ENCODE assay signal across 1 cellular context in the genomic region with DNA sequence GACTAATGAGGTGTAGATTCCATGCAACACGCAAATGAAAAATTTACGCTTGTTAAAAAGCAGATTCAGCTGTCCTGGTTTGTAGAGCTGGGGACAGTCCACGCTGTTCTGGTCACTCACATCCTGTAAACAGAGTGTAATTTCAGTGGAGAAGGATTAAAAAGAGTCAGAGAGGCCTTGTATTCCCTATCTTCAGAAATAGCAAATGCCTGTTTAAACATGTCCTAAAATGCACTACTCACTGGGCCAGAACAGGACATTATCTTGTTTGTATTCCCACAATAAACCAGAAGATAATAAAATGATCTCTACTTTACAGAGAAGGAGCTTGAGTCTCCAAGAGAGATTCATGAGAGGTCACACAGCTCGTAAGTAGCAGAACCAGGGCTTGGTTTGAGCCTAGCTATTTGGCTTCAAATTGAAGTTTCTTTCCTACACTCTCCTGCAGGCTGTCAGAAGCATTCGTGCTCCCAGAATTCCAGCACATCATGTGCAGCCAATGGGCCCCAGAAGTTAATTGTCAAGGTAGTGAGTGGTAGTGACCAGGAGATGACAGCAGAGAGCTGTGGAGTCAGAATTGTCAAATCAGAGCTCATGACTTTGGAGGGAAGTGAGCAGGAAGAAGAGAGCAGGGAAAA.
A peak's percentile ranks its signal among the peaks of the same experiment; 100 is the strongest.
TF ChIP-seq lines count a peak whose summit lies in the region.

No MANE protein-coding gene starts in this region.

TF ChIP-seq in H1, 55 proteins besides CTCF, POLR2A, EP300 and RAD21 (continued from another document):
- TF ChIP-seq, protein P1, sequence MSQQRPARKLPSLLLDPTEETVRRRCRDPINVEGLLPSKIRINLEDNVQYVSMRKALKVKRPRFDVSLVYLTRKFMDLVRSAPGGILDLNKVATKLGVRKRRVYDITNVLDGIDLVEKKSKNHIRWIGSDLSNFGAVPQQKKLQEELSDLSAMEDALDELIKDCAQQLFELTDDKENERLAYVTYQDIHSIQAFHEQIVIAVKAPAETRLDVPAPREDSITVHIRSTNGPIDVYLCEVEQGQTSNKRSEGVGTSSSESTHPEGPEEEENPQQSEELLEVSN (IDR thresholded peaks at IDR 0.05), result peak; percentile 60; the same call in 1 of the 2 replicates
- TF ChIP-seq GABPA (IDR thresholded peaks at IDR 0.05; ENCODE audit: borderline replicate concordance, insufficient read depth, low read length) (no peak), CTBP2 (IDR thresholded peaks at IDR 0.05; ENCODE audit: borderline replicate concordance, insufficient read depth, insufficient read length, low read length) (no peak), BACH1 (IDR thresholded peaks at IDR 0.05; ENCODE audit: low read length) (no peak), TEAD4 (IDR thresholded peaks at IDR 0.05; ENCODE audit: low read depth, low read length) (peak; percentile 60; the same call in 1 of the 2 replicates), GTF2F1 (IDR thresholded peaks at IDR 0.05; ENCODE audit: borderline replicate concordance, low read depth, low read length) (no peak), JUND (IDR thresholded peaks at IDR 0.05; ENCODE audit: low read length) (no peak), SIN3A (conservative IDR thresholded peaks at IDR 0.05 in 1 of 2, IDR thresholded peaks at IDR 0.05 in 1 of 2; ENCODE audit: low read depth in 1 of 2, low read length in 2 of 2) (peak in 1 of 2 experiments; percentile 79; a peak in 2 of 4 replicates), TAF1 (IDR thresholded peaks at IDR 0.05; ENCODE audit: low read depth, low read length) (no peak), TCF12 (IDR thresholded peaks at IDR 0.05; ENCODE audit: low read depth, low read length) (no peak), POLR2AphosphoS5 (IDR thresholded peaks at IDR 0.05; ENCODE audit: low read depth, low read length) (no peak), SP4 (IDR thresholded peaks at IDR 0.05; ENCODE audit: low read length) (no peak), SIX5 (IDR thresholded peaks at IDR 0.05; ENCODE audit: low read depth, low read length) (no peak), EGR1 (IDR thresholded peaks at IDR 0.05; ENCODE audit: borderline replicate concordance, low read depth, low read length) (no peak), NANOG (IDR thresholded peaks at IDR 0.05; ENCODE audit: insufficient read depth, low read depth, low read length, poor library complexity, severe bottlenecking) (no peak), KDM1A (IDR thresholded peaks at IDR 0.05; ENCODE audit: borderline replicate concordance, low read length) (no peak), ASH2L (IDR thresholded peaks at IDR 0.05; ENCODE audit: low read length) (no peak), NRF1 (IDR thresholded peaks at IDR 0.05; ENCODE audit: low read depth, low read length) (no peak)
- TF ChIP-seq, protein P2, sequence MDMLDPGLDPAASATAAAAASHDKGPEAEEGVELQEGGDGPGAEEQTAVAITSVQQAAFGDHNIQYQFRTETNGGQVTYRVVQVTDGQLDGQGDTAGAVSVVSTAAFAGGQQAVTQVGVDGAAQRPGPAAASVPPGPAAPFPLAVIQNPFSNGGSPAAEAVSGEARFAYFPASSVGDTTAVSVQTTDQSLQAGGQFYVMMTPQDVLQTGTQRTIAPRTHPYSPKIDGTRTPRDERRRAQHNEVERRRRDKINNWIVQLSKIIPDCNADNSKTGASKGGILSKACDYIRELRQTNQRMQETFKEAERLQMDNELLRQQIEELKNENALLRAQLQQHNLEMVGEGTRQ (IDR thresholded peaks at IDR 0.05; ENCODE audit: low read length), result no peak
- TF ChIP-seq, protein P3, sequence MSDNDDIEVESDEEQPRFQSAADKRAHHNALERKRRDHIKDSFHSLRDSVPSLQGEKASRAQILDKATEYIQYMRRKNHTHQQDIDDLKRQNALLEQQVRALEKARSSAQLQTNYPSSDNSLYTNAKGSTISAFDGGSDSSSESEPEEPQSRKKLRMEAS (IDR thresholded peaks at IDR 0.05), result peak; percentile 66
- TF ChIP-seq, protein P4, sequence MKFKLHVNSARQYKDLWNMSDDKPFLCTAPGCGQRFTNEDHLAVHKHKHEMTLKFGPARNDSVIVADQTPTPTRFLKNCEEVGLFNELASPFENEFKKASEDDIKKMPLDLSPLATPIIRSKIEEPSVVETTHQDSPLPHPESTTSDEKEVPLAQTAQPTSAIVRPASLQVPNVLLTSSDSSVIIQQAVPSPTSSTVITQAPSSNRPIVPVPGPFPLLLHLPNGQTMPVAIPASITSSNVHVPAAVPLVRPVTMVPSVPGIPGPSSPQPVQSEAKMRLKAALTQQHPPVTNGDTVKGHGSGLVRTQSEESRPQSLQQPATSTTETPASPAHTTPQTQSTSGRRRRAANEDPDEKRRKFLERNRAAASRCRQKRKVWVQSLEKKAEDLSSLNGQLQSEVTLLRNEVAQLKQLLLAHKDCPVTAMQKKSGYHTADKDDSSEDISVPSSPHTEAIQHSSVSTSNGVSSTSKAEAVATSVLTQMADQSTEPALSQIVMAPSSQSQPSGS (IDR thresholded peaks at IDR 0.05; ENCODE audit: low read length), result no peak
